In genomic region chr6:159104163-159104885, GRCh38 we compare ENCODE assay signal across 1 cellular context.
A peak's percentile ranks its signal among the peaks of the same experiment; 100 is the strongest.
TF ChIP-seq lines count a peak whose summit lies in the region.

No MANE protein-coding gene starts in this region.

TF ChIP-seq in K562, 482 proteins besides CTCF, POLR2A, EP300 and RAD21 (continued from another document):
- TF ChIP-seq FOXO4 (CRISPR knock-in tag; IDR thresholded peaks at IDR 0.05) = no peak
- TF ChIP-seq NCOR1 (IDR thresholded peaks at IDR 0.05) = no peak
- TF ChIP-seq MAZ (CRISPR knock-in tag; conservative IDR thresholded peaks at IDR 0.05 in 1 of 2, IDR thresholded peaks at IDR 0.05 in 1 of 2) = 0 out of 4 replicates have a peak, but pooled peaks of 1 of the 2 experiments have one; percentile 55
- TF ChIP-seq DIDO1 (tag; IDR thresholded peaks at IDR 0.05; ENCODE audit: low read depth) = no peak
- TF ChIP-seq CREBBP (IDR thresholded peaks at IDR 0.05; ENCODE audit: low read depth, low read length) = no peak
- no peak for TF ChIP-seq HNRNPLL (IDR thresholded peaks at IDR 0.05; ENCODE audit: low read depth, low read length, poor library complexity, severe bottlenecking)
- TF ChIP-seq TFAP4 (CRISPR knock-in tag; IDR thresholded peaks at IDR 0.05; ENCODE audit: borderline replicate concordance) = peak; percentile 19; the same call in 1 of the 2 replicates
- TF ChIP-seq, protein P1, sequence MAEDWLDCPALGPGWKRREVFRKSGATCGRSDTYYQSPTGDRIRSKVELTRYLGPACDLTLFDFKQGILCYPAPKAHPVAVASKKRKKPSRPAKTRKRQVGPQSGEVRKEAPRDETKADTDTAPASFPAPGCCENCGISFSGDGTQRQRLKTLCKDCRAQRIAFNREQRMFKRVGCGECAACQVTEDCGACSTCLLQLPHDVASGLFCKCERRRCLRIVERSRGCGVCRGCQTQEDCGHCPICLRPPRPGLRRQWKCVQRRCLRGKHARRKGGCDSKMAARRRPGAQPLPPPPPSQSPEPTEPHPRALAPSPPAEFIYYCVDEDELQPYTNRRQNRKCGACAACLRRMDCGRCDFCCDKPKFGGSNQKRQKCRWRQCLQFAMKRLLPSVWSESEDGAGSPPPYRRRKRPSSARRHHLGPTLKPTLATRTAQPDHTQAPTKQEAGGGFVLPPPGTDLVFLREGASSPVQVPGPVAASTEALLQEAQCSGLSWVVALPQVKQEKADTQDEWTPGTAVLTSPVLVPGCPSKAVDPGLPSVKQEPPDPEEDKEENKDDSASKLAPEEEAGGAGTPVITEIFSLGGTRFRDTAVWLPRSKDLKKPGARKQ (CRISPR knock-in tag; IDR thresholded peaks at IDR 0.05) = no peak
- TF ChIP-seq HDAC2 (IDR thresholded peaks at IDR 0.05) = no peak
